ENCODE assay signal across 10 cellular contexts in the genomic region with DNA sequence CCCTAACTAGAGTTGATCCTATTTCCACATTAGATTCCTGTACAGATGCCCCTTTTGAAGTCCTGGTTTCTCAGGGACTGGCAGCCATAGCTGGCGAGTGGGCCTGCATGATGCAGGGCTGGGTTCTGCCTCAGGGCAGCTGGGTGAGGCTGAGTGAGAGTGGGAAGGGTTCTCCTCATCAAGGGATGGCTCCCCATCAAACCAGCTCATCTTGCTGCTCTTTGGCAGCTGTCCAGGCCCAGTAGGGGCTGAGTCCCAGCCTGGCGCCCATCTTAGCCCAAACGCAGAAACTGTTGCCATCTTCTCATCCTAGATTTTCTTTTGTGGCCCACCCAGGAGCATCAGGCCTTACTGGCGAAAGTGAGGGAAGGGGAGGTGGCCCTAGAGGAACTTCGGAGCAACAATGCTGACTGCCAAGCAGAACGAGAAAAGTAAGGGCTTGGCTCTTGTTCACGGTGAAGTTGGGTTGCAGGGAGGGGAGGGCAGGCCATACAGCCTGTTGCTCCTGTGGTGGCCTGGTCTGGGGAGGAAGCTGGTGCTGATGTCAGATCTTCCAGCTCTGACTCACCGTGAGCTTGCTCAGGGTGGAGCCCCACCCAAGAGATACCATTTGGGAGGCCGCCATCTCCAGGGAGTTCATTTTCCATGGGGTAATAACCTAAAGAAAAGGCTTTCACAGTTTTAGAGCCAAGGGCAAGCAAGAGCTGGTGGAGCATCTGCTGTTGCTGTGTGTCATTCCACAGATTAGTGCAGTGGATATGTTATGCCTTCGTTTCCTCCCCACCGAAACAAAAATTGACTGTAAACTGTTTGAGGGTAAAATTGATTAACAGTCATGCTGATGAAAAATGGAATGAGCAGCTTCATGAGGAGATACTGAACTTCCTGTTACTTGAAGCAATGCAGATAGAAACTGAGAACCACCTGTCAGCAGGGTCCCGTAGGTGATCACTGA. TPM values are rescaled to one million over a fixed set of nuclear protein-coding genes. Genes with fewer than 3 reads are reported as not detected.
A peak's percentile ranks its signal among the peaks of the same experiment; 100 is the strongest.
DNase-seq lines count a peak whose midpoint lies in the region; ATAC-seq, FAIRE-seq and TF ChIP-seq lines count a peak whose summit lies in the region.
"Had no signal": no experiment of that assay in that cellular context is flagged by ENCODE, and none has a peak within 500 bp of the region (broad histone marks: within the 10 kb centered on the region; RNA-seq: fewer than 3 reads in every experiment).

No MANE protein-coding gene starts in this region.

- H2AFZ ChIP-seq in astrocyte (ENCODE audit: low read depth, low read length), result peak overlapping the region; percentile 20

- TF ChIP-seq CTCF in astrocyte (IDR thresholded peaks at IDR 0.05; ENCODE audit: insufficient read depth, low read depth, low read length) (no peak), tibial nerve (IDR thresholded peaks at IDR 0.05) (no peak), esophagus muscularis mucosa (IDR thresholded peaks at IDR 0.05) (no peak)

- TF ChIP-seq POLR2A in tibial nerve (IDR thresholded peaks at IDR 0.05), result no peak
- no peak for TF ChIP-seq POLR2A in esophagus muscularis mucosa (IDR thresholded peaks at IDR 0.05; ENCODE audit: low read depth)

- peak overlapping the region in 7 of 11 experiments; percentile 1 to 71 (median 42); a peak in 11 of 22 replicates for H3K4me2 ChIP-seq in BLaER1 treated with 17β-estradiol and CSF1 and Interleukin-3, amounts not matched to agents 10 nM and 100 nM
- H3K4me2 ChIP-seq in astrocyte (ENCODE audit: low read length), result peak overlapping the region; percentile 34

- H4K20me1 ChIP-seq in BLaER1 treated with 17β-estradiol and CSF1 and Interleukin-3, amounts not matched to agents 10 nM and 100 nM, result no peaks in the 10 kb centered on the region; a peak in 1 of 22 replicates
- peaks cover 11% of the 10 kb centered on the region for H4K20me1 ChIP-seq in astrocyte (ENCODE audit: insufficient read depth, low read length)

- H3K79me2 ChIP-seq in astrocyte (ENCODE audit: insufficient read depth, low read length), result peaks cover 7% of the 10 kb centered on the region

- no peaks in the 10 kb centered on the region for H3K27me3 ChIP-seq in BLaER1 treated with 17β-estradiol and CSF1 and Interleukin-3, amounts not matched to agents 10 nM and 100 nM
- H3K27me3 ChIP-seq in astrocyte (ENCODE audit: insufficient read depth, low read length) (no peaks in the 10 kb centered on the region), tibial nerve (no peaks in the 10 kb centered on the region), esophagus muscularis mucosa (no peaks in the 10 kb centered on the region)
- H3K27me3 ChIP-seq: adrenal gland had no signal

- H3K36me3 ChIP-seq in BLaER1 treated with 17β-estradiol and CSF1 and Interleukin-3, amounts not matched to agents 10 nM and 100 nM, result no peaks in the 10 kb centered on the region; a peak in 1 of 22 replicates
- peaks cover 2% of the 10 kb centered on the region for H3K36me3 ChIP-seq in astrocyte (ENCODE audit: insufficient read depth, low read length)
- peaks cover 0 to 67% (median 0%) of the 10 kb centered on the region in 3 donors for H3K36me3 ChIP-seq in tibial nerve
- peaks cover 26 to 87% (median 54%) of the 10 kb centered on the region in 4 donors for H3K36me3 ChIP-seq in esophagus muscularis mucosa

- no peak overlapping the region for H3K9ac ChIP-seq in BLaER1 treated with 17β-estradiol and CSF1 and Interleukin-3, amounts not matched to agents 10 nM and 100 nM
- no peak overlapping the region for H3K9ac ChIP-seq in astrocyte (ENCODE audit: low read length)

- peaks cover 0 to 19% (median 7%) of the 10 kb centered on the region in 10 experiments; a peak in 9 of 20 replicates for H3K4me1 ChIP-seq in BLaER1 treated with 17β-estradiol and CSF1 and Interleukin-3, amounts not matched to agents 10 nM and 100 nM
- H3K4me1 ChIP-seq in astrocyte (ENCODE audit: insufficient read depth, low read length) (peaks cover 20% of the 10 kb centered on the region), tibial nerve (no peaks in the 10 kb centered on the region), esophagus muscularis mucosa (no peaks in the 10 kb centered on the region)

- H3K9me3 ChIP-seq in BLaER1 treated with 17β-estradiol and CSF1 and Interleukin-3, amounts not matched to agents 10 nM and 100 nM (replicated peaks in 1 of 11), result no peaks in the 10 kb centered on the region
- no peaks in the 10 kb centered on the region for H3K9me3 ChIP-seq in astrocyte (ENCODE audit: insufficient read depth, low read depth, low read length)
- H3K9me3 ChIP-seq in tibial nerve, result no peaks in the 10 kb centered on the region
- no peaks in the 10 kb centered on the region for H3K9me3 ChIP-seq in esophagus muscularis mucosa
- H3K9me3 ChIP-seq: adrenal gland had no signal

- H3K27me3 Mint-ChIP-seq in astrocyte (ENCODE audit: low read depth, unreplicated experiment), result no peaks in the 10 kb centered on the region

- no peak overlapping the region for H3K4me3 Mint-ChIP-seq in astrocyte (ENCODE audit: unreplicated experiment)

- H3K4me3 ChIP-seq in BLaER1 treated with 17β-estradiol and CSF1 and Interleukin-3, amounts not matched to agents 10 nM and 100 nM, result no peak overlapping the region
- H3K4me3 ChIP-seq in astrocyte (ENCODE audit: insufficient read depth, low read depth, low read length) (no peak overlapping the region), tibial nerve (no peak overlapping the region), esophagus muscularis mucosa (no peak overlapping the region)
- H3K4me3 ChIP-seq: adrenal gland had no signal

- intact Hi-C loops in esophagus muscularis mucosa (cut with DNase I), result no loop called here

- H3K27ac ChIP-seq in BLaER1 treated with 17β-estradiol and CSF1 and Interleukin-3, amounts not matched to agents 10 nM and 100 nM, result peak overlapping the region in 2 of 11 experiments; percentile 46 to 58; a peak in 4 of 22 replicates
- H3K27ac ChIP-seq in astrocyte (ENCODE audit: low read depth, low read length) (peak overlapping the region; percentile 24), tibial nerve (no peak overlapping the region), esophagus muscularis mucosa (replicated peaks in 1 of 4) (no peak overlapping the region)
- H3K27ac ChIP-seq: adrenal gland had no signal

- peaks cover 48% of the 10 kb centered on the region for H3K36me3 Mint-ChIP-seq in astrocyte (ENCODE audit: low read depth, unreplicated experiment)

- FAIRE-seq in astrocyte (lab: Jason Lieb, UNC), result no peak
- FAIRE-seq: HepG2 had no signal

- H3K4me1 Mint-ChIP-seq in astrocyte (ENCODE audit: low read depth, unreplicated experiment), result peaks cover 23% of the 10 kb centered on the region

- no peaks in the 10 kb centered on the region for H3K9me3 Mint-ChIP-seq in astrocyte (ENCODE audit: unreplicated experiment)

- DNase-seq in HPDE6-E6E7 (ENCODE audit: extremely low spot score), result peak; percentile 71
- DNase-seq in astrocyte (ENCODE audit: low read depth), result peak; percentile 84
- DNase-seq in mucosa of gallbladder (ENCODE audit: low spot score), result peak; percentile 18
- no peak for DNase-seq in tibial nerve (ENCODE audit: low spot score in 2 of 2)
- DNase-seq in esophagus muscularis mucosa (ENCODE audit: extremely low spot score), result no peak
- no peak for DNase-seq in ureter (ENCODE audit: low spot score)

- TF ChIP-seq EP300 in tibial nerve (IDR thresholded peaks at IDR 0.05) (no peak), esophagus muscularis mucosa (IDR thresholded peaks at IDR 0.05) (no peak)

- WGBS in tibial nerve, 2 donors, result 83 to 84% methylated on average over 12 of the region's 12 CpGs
- WGBS in esophagus muscularis mucosa, result 80% methylated on average over 11 of the region's 12 CpGs

- ATAC-seq in HG02798 (IDR thresholded peaks at IDR 0.05; ENCODE audit: poor library complexity, unreplicated experiment), result no peak
- ATAC-seq: HepG2 had no signal

- H3K27ac Mint-ChIP-seq in astrocyte (ENCODE audit: unreplicated experiment), result peak overlapping the region; percentile 75

RNA-seq across cellular contexts. Expression of a gene that starts 34.7 kb away (rescaled TPM):
- total RNA-seq in astrocyte, result 74.1 and 90.6 TPM in 2 replicates
- 16.5 TPM for total RNA-seq in mucosa of gallbladder
- 1 to 10 TPM; 3.3 to 8.1 (median 5.3) TPM for total RNA-seq in tibial nerve
- total RNA-seq in esophagus muscularis mucosa, result 10 to 100 TPM; 10.4 to 24.2 (median 15.9) TPM
- 29.5 TPM for total RNA-seq in ureter

RNA-seq across cellular contexts. Expression of a gene that starts 37.0 kb away (rescaled TPM):
- 53.1 and 54.5 TPM in 2 replicates for total RNA-seq in astrocyte
- 58.3 TPM for total RNA-seq in mucosa of gallbladder
- total RNA-seq in tibial nerve, result 10 to 100 TPM; 35.7 to 44.6 (median 41.7) TPM
- total RNA-seq in esophagus muscularis mucosa, result 10 to 100 TPM; 39.4 to 55.4 (median 49.6) TPM
- total RNA-seq in ureter, result 48.9 TPM

Comparison
In these comparisons a context has a peak if more than half of its experiments do, and no peak if none do; other contexts are left out.
1. DNase-seq: peak in HPDE6-E6E7 (single experiment), astrocyte (single experiment) and mucosa of gallbladder (single experiment); none in tibial nerve (0 of 2), esophagus muscularis mucosa (single experiment) and ureter (single experiment).